ENCODE assay signal across 1 cellular context in the genomic region with DNA sequence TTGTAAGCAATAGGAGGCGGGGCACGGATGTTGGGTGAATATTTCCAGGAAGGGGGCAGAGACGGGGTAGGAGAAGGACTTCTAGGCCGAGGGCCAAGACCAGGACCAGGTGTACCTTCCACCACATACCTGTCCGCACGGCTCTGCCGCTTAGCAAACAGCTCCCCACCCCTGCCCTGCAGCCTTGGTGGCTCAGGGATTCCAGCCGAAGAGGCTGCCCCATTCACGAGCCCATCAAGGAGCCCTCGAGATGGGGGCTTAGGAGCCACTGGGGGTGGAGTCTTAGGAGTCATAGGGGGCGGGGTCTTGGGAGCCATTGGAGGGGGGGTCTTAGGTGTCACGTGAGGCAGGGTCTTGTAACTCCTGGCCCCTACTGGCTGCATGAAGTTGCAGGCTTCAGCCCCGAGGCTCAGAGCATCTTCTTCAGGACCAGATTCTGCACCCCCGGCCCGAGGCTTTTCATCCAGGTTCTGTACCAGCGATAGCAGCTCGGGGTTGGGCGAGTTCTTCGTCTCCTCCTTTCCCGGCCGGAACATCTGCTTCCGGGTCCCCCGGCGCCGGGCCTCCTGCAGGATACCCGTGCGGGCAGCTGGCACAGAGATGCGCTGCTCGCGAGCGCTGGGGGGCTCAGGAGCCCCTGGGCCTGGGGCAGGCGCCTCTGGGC.
TF ChIP-seq lines count a peak whose summit lies in the region.

No MANE protein-coding gene starts in this region.

TF ChIP-seq in IMR-90, 13 proteins besides CTCF, POLR2A, EP300 and RAD21:
- TF ChIP-seq, protein P1, sequence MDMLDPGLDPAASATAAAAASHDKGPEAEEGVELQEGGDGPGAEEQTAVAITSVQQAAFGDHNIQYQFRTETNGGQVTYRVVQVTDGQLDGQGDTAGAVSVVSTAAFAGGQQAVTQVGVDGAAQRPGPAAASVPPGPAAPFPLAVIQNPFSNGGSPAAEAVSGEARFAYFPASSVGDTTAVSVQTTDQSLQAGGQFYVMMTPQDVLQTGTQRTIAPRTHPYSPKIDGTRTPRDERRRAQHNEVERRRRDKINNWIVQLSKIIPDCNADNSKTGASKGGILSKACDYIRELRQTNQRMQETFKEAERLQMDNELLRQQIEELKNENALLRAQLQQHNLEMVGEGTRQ (IDR thresholded peaks at IDR 0.05; ENCODE audit: low read depth, low read length), result no peak
- no peak for TF ChIP-seq MAZ (IDR thresholded peaks at IDR 0.05; ENCODE audit: borderline replicate concordance, low read depth, low read length)
- TF ChIP-seq MXI1 (IDR thresholded peaks at IDR 0.05; ENCODE audit: borderline replicate concordance, low read depth, low read length), result no peak
- TF ChIP-seq CEBPB (IDR thresholded peaks at IDR 0.05; ENCODE audit: low read depth, low read length), result no peak
- TF ChIP-seq NFE2L2 (IDR thresholded peaks at IDR 0.05; ENCODE audit: low read depth, low read length), result no peak
- TF ChIP-seq BHLHE40 (IDR thresholded peaks at IDR 0.05; ENCODE audit: low read depth, low read length), result no peak
- no peak for TF ChIP-seq RFX5 (IDR thresholded peaks at IDR 0.05; ENCODE audit: low read depth, low read length)
- TF ChIP-seq FOS (IDR thresholded peaks at IDR 0.05; ENCODE audit: low read depth, low read length), result no peak
